Comparison of ENCODE assay signal across 34 cellular contexts in the genomic region with DNA sequence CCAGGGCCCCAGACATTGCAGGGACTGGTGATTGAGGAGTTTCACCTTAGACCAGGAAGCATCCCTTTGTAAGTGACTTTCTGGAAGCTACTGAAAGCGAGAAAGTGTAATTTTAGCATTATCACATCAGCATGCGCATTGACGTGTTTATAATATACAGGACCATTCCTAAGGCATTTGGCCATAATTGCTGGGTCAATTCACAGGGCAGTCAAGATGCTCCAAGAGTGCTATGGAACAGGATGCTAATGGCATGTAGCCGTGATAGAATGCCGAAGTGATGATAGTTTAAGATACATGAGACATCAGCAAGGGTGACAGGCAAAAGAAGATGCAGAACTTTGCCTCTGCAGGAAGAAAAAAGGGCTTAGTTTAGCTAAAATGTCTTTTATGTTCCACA.
DNase-seq lines count a peak whose midpoint lies in the region; ATAC-seq and TF ChIP-seq lines count a peak whose summit lies in the region.
"Had no signal": no experiment of that assay in that cellular context is flagged by ENCODE, and none has a peak within 500 bp of the region (broad histone marks: within the 10 kb centered on the region; RNA-seq: fewer than 3 reads in every experiment).

No MANE protein-coding gene starts in this region.

- peaks cover 9 to 21% (median 12%) of the 10 kb centered on the region in 4 donors for H3K4me1 ChIP-seq in esophagus muscularis mucosa
- no peaks in the 10 kb centered on the region for H3K4me1 ChIP-seq in upper lobe of left lung
- H3K4me1 ChIP-seq: A549, BE2C, BLaER1, Caco-2 had no signal

- H3K4me3 ChIP-seq in esophagus muscularis mucosa, result no peak overlapping the region
- no peak overlapping the region for H3K4me3 ChIP-seq in neural cell (ENCODE audit: low read length)
- no peak overlapping the region for H3K4me3 ChIP-seq in upper lobe of left lung
- H3K4me3 ChIP-seq: A549; BLaER1; BLaER1 treated with 17β-estradiol and CSF1 and Interleukin-3, amounts not matched to agents 10 nM and 100 nM had no signal

- no peaks in the 10 kb centered on the region for H4K20me1 ChIP-seq in neural cell (ENCODE audit: insufficient read depth)
- H4K20me1 ChIP-seq: BLaER1; BLaER1 treated with 17β-estradiol and CSF1 and Interleukin-3, amounts not matched to agents 10 nM and 100 nM had no signal

- TF ChIP-seq EP300 in esophagus muscularis mucosa (IDR thresholded peaks at IDR 0.05), result no peak
- TF ChIP-seq EP300 in neural cell (conservative IDR thresholded peaks at IDR 0.05; ENCODE audit: poor library complexity, severe bottlenecking), result no peak
- TF ChIP-seq EP300 in upper lobe of left lung (IDR thresholded peaks at IDR 0.05), result no peak

- no peak for TF ChIP-seq POLR2A in esophagus muscularis mucosa (IDR thresholded peaks at IDR 0.05; ENCODE audit: low read depth)
- no peak for TF ChIP-seq POLR2A in upper lobe of left lung (IDR thresholded peaks at IDR 0.05)

- intact Hi-C loops in esophagus muscularis mucosa (cut with DNase I), result no loop called here

- H3K9me3 Mint-ChIP-seq in stimulated activated memory B cell treated with anti-CD40 and anti-IgM and Interleukin-4, amounts not matched to agents 10 μg/mL and 1 μg/mL and 100 μg/mL, for 72 hours, result peaks cover 9% of the 10 kb centered on the region
- peaks cover 2% of the 10 kb centered on the region for H3K9me3 Mint-ChIP-seq in activated T-cell treated with anti-CD3 and anti-CD28 coated beads, Interleukin-2, amount 50 U/mL, for 24 hours
- H3K9me3 Mint-ChIP-seq: CD4-positive, alpha-beta T cell; CD8-positive, alpha-beta T cell had no signal

- DNase-seq in NCI-H2227 (lab: John Stamatoyannopoulos, UW; ENCODE audit: unreplicated experiment) (peak; percentile 32), NCI-H2227 treated with DMSO at 0.1 percent for 48 hours (lab: John Stamatoyannopoulos, UW) (peak; percentile 9), esophagus muscularis mucosa (ENCODE audit: extremely low spot score) (peak; percentile 53), upper lobe of left lung (no peak)
- DNase-seq in activated T-cell treated with anti-CD3 and anti-CD28 coated beads, Interleukin-2, amount 50 U/mL, for 24 hours, result no peak
- DNase-seq: 8988T; ACHN; AML-193; BE2C; C1 segment of cervical spinal cord; Caco-2; Calu3; CD4-positive, alpha-beta memory T cell; CD4-positive, alpha-beta T cell; CD4-positive, CD25-positive, alpha-beta regulatory T cell; CD8-positive, alpha-beta memory T cell; CD8-positive, alpha-beta T cell; COR-L47; DMS 273 treated with DMSO at 0.1 percent for 48 hours; DMS153; DMS79; DMS79 treated with DMSO at 0.1 percent for 48 hours; DND-41; EL had no signal

- H3K27ac ChIP-seq in esophagus muscularis mucosa (replicated peaks in 1 of 4) (no peak overlapping the region), neural cell (ENCODE audit: low read length) (no peak overlapping the region), upper lobe of left lung (no peak overlapping the region)
- H3K27ac ChIP-seq: 22Rv1; A549; BLaER1; BLaER1 treated with 17β-estradiol and CSF1 and Interleukin-3, amounts not matched to agents 10 nM and 100 nM; C4-2B had no signal

- no peaks in the 10 kb centered on the region for H3K9me3 ChIP-seq in esophagus muscularis mucosa
- H3K9me3 ChIP-seq in neural cell (ENCODE audit: low read length), result no peaks in the 10 kb centered on the region
- no peaks in the 10 kb centered on the region for H3K9me3 ChIP-seq in upper lobe of left lung
- H3K9me3 ChIP-seq: A549, BE2C, BLaER1, Caco-2 had no signal

- 94% methylated on average over 5 of the region's 5 CpGs for WGBS in esophagus muscularis mucosa
- 68 to 81% methylated on average over 5 of the region's 5 CpGs for WGBS in upper lobe of left lung, 2 donors

- no peak overlapping the region for H3K27ac Mint-ChIP-seq in stimulated activated memory B cell treated with anti-CD40 and anti-IgM and Interleukin-4, amounts not matched to agents 10 μg/mL and 1 μg/mL and 100 μg/mL, for 72 hours
- no peak overlapping the region for H3K27ac Mint-ChIP-seq in activated T-cell treated with anti-CD3 and anti-CD28 coated beads, Interleukin-2, amount 50 U/mL, for 24 hours
- H3K27ac Mint-ChIP-seq: B cell; CD14-positive monocyte; CD4-positive, alpha-beta memory T cell; CD4-positive, alpha-beta T cell; CD4-positive, CD25-positive, alpha-beta regulatory T cell; CD8-positive, alpha-beta memory T cell; CD8-positive, alpha-beta T cell had no signal

- no peaks in the 10 kb centered on the region for H3K79me2 ChIP-seq in neural cell (replicated peaks; ENCODE audit: insufficient read depth, low read length)

- no peaks in the 10 kb centered on the region for H3K36me3 Mint-ChIP-seq in stimulated activated memory B cell treated with anti-CD40 and anti-IgM and Interleukin-4, amounts not matched to agents 10 μg/mL and 1 μg/mL and 100 μg/mL, for 72 hours
- no peaks in the 10 kb centered on the region for H3K36me3 Mint-ChIP-seq in activated T-cell treated with anti-CD3 and anti-CD28 coated beads, Interleukin-2, amount 50 U/mL, for 24 hours (ENCODE audit: low read depth)
- H3K36me3 Mint-ChIP-seq: CD14-positive monocyte; CD4-positive, alpha-beta memory T cell; CD4-positive, CD25-positive, alpha-beta regulatory T cell; CD8-positive, alpha-beta memory T cell; CD8-positive, alpha-beta T cell had no signal

- H3K27me3 Mint-ChIP-seq in stimulated activated memory B cell treated with anti-CD40 and anti-IgM and Interleukin-4, amounts not matched to agents 10 μg/mL and 1 μg/mL and 100 μg/mL, for 72 hours, result no peaks in the 10 kb centered on the region
- H3K27me3 Mint-ChIP-seq in activated T-cell treated with anti-CD3 and anti-CD28 coated beads, Interleukin-2, amount 50 U/mL, for 24 hours, result no peaks in the 10 kb centered on the region
- H3K27me3 Mint-ChIP-seq: B cell; CD4-positive, alpha-beta memory T cell; CD4-positive, CD25-positive, alpha-beta regulatory T cell; CD8-positive, alpha-beta memory T cell had no signal

- H2AFZ ChIP-seq in neural cell (ENCODE audit: low read depth, low read length), result no peak overlapping the region

- H3K27me3 ChIP-seq in esophagus muscularis mucosa (no peaks in the 10 kb centered on the region), neural cell (ENCODE audit: insufficient read depth, low read depth, low read length) (no peaks in the 10 kb centered on the region), upper lobe of left lung (no peaks in the 10 kb centered on the region)
- H3K27me3 ChIP-seq: BE2C; BLaER1; BLaER1 treated with 17β-estradiol and CSF1 and Interleukin-3, amounts not matched to agents 10 nM and 100 nM had no signal

- no peak for TF ChIP-seq CTCF in esophagus muscularis mucosa (IDR thresholded peaks at IDR 0.05)
- no peak for TF ChIP-seq CTCF in neural cell (IDR thresholded peaks at IDR 0.05; ENCODE audit: poor library complexity, severe bottlenecking)
- no peak for TF ChIP-seq CTCF in upper lobe of left lung (IDR thresholded peaks at IDR 0.05)

- H3K4me3 Mint-ChIP-seq in stimulated activated memory B cell treated with anti-CD40 and anti-IgM and Interleukin-4, amounts not matched to agents 10 μg/mL and 1 μg/mL and 100 μg/mL, for 72 hours, result no peak overlapping the region
- no peak overlapping the region for H3K4me3 Mint-ChIP-seq in activated T-cell treated with anti-CD3 and anti-CD28 coated beads, Interleukin-2, amount 50 U/mL, for 24 hours
- H3K4me3 Mint-ChIP-seq: B cell; CD14-positive monocyte; CD4-positive, alpha-beta memory T cell; CD4-positive, alpha-beta T cell; CD4-positive, CD25-positive, alpha-beta regulatory T cell; CD8-positive, alpha-beta memory T cell; CD8-positive, alpha-beta T cell had no signal

- H3F3A ChIP-seq in neural cell (ENCODE audit: insufficient read depth, low read length, poor library complexity, severe bottlenecking), result no peaks in the 10 kb centered on the region

- no peaks in the 10 kb centered on the region for H3K9me2 ChIP-seq in neural cell (ENCODE audit: insufficient read depth, low read length)

- no peak for ATAC-seq in stimulated activated memory B cell treated with anti-CD40 and anti-IgM and Interleukin-4, amounts not matched to agents 10 μg/mL and 1 μg/mL and 100 μg/mL, for 72 hours
- no peak for ATAC-seq in upper lobe of left lung (ENCODE audit: low FRiP score in 2 of 2)
- no peak for ATAC-seq in GM19395 (IDR thresholded peaks at IDR 0.05; ENCODE audit: unreplicated experiment)
- ATAC-seq: A549; CD8-positive, alpha-beta T cell had no signal

- H3K9ac ChIP-seq in neural cell (ENCODE audit: low read length), result no peak overlapping the region
- H3K9ac ChIP-seq: BLaER1; BLaER1 treated with 17β-estradiol and CSF1 and Interleukin-3, amounts not matched to agents 10 nM and 100 nM had no signal

- no peaks in the 10 kb centered on the region for H3K4me1 Mint-ChIP-seq in stimulated activated memory B cell treated with anti-CD40 and anti-IgM and Interleukin-4, amounts not matched to agents 10 μg/mL and 1 μg/mL and 100 μg/mL, for 72 hours
- no peaks in the 10 kb centered on the region for H3K4me1 Mint-ChIP-seq in activated T-cell treated with anti-CD3 and anti-CD28 coated beads, Interleukin-2, amount 50 U/mL, for 24 hours (ENCODE audit: low read depth)
- H3K4me1 Mint-ChIP-seq: B cell; CD14-positive monocyte; CD4-positive, alpha-beta memory T cell; CD4-positive, CD25-positive, alpha-beta regulatory T cell; CD8-positive, alpha-beta memory T cell had no signal

- TF ChIP-seq RAD21 in neural cell (conservative IDR thresholded peaks at IDR 0.05), result no peak

- no peak overlapping the region for H3K4me2 ChIP-seq in neural cell (ENCODE audit: low read length)
- H3K4me2 ChIP-seq: A549; BLaER1; BLaER1 treated with 17β-estradiol and CSF1 and Interleukin-3, amounts not matched to agents 10 nM and 100 nM had no signal

- H3K36me3 ChIP-seq in esophagus muscularis mucosa (no peaks in the 10 kb centered on the region), neural cell (ENCODE audit: insufficient read depth, low read length) (no peaks in the 10 kb centered on the region), upper lobe of left lung (no peaks in the 10 kb centered on the region)
- H3K36me3 ChIP-seq: BE2C; BLaER1; BLaER1 treated with 17β-estradiol and CSF1 and Interleukin-3, amounts not matched to agents 10 nM and 100 nM had no signal

Comparison
In these comparisons a context has a peak if more than half of its experiments do, and no peak if none do; other contexts are left out.
1. DNase-seq: peak in NCI-H2227 (single experiment), NCI-H2227 treated with DMSO at 0.1 percent for 48 hours (single experiment) and esophagus muscularis mucosa (single experiment); none in upper lobe of left lung (0 of 2) and activated T-cell treated with anti-CD3 and anti-CD28 coated beads, Interleukin-2, amount 50 U/mL, for 24 hours (single experiment).